Comparison of ENCODE assay signal across 8 cellular contexts in the genomic region with DNA sequence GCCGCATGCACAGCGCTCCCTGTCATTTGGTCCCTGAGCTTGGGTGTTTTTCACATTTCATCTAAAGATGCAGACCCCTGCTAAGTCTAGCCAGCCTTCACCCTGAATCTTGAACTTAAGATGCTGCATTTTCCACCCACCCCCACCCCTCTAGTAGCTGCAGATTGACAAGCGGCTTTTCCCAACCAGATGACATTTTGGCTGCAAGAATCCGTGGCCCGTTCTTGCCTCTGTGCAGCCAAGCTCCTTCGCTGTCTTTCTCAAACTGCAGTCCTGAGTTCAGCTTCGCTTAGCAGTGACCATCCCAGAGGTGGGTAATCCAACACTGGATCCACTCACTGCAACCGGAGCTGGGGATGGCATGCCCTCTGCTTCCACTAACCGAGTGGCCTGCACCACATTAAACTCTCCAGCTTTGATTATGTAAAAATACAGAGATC. TPM values are rescaled to one million over a fixed set of nuclear protein-coding genes. Genes with fewer than 3 reads are reported as not detected.
DNase-seq lines count a peak whose midpoint lies in the region; ATAC-seq lines count a peak whose summit lies in the region.

No MANE protein-coding gene starts in this region.

- H3K4me3 ChIP-seq in iPS DF 6.9 (ENCODE audit: low read length) = peak overlapping the region; percentile 4; the same call in 1 of the 2 replicates

- no peak overlapping the region for H3K27ac Mint-ChIP-seq in activated T-helper 2 cell treated with anti-CD3 and anti-CD28 coated beads, Interferon-gamma antibody, Interleukin-2, Interleukin-4, amounts not matched to agents 10 μg/mL and 5 μg/mL and 100 μg/mL, durations not matched to agents 14 hours and 24 hours and 36 hours
- peak overlapping the region; percentile 63 for H3K27ac Mint-ChIP-seq in stimulated activated memory B cell treated with anti-CD40 and anti-IgM and Interleukin-4, amounts not matched to agents 10 μg/mL and 1 μg/mL and 100 μg/mL, for 72 hours

- H3K9me3 ChIP-seq in iPS DF 6.9 (ENCODE audit: control insufficient read depth, insufficient read depth, low read length) = no peaks in the 10 kb centered on the region

- H3K4me1 ChIP-seq in iPS DF 6.9 (ENCODE audit: control insufficient read depth, insufficient read depth, low read length) = peaks cover 2% of the 10 kb centered on the region; the same call in 1 of the 2 replicates

- peak; percentile 51 for DNase-seq in DMS53 (lab: John Stamatoyannopoulos, UW)
- DNase-seq in DMS53 treated with DMSO at 0.1 percent for 48 hours (lab: John Stamatoyannopoulos, UW; ENCODE audit: unreplicated experiment) = no peak
- DNase-seq in activated T-helper 2 cell treated with anti-CD3 and anti-CD28 coated beads, Interferon-gamma antibody, Interleukin-2, Interleukin-4, amounts not matched to agents 10 μg/mL and 5 μg/mL and 100 μg/mL, durations not matched to agents 14 hours and 24 hours and 36 hours (ENCODE audit: low spot score) = no peak
- no peak for DNase-seq in iPS DF 6.9 (ENCODE audit: low read depth, low spot score)
- DNase-seq in NCI-H1930 (lab: John Stamatoyannopoulos, UW) = no peak

- no peaks in the 10 kb centered on the region for H3K36me3 ChIP-seq in iPS DF 6.9 (ENCODE audit: control insufficient read depth, insufficient read depth, low read length)

- H3K4me1 Mint-ChIP-seq in activated T-helper 2 cell treated with anti-CD3 and anti-CD28 coated beads, Interferon-gamma antibody, Interleukin-2, Interleukin-4, amounts not matched to agents 10 μg/mL and 5 μg/mL and 100 μg/mL, durations not matched to agents 14 hours and 24 hours and 36 hours (ENCODE audit: low read depth) = peaks cover 17% of the 10 kb centered on the region
- H3K4me1 Mint-ChIP-seq in stimulated activated memory B cell treated with anti-CD40 and anti-IgM and Interleukin-4, amounts not matched to agents 10 μg/mL and 1 μg/mL and 100 μg/mL, for 72 hours = peaks cover 13% of the 10 kb centered on the region

- no peak for ATAC-seq in stimulated activated memory B cell treated with anti-CD40 and anti-IgM and Interleukin-4, amounts not matched to agents 10 μg/mL and 1 μg/mL and 100 μg/mL, for 72 hours
- ATAC-seq in HG02571 (IDR thresholded peaks at IDR 0.05; ENCODE audit: unreplicated experiment) (no peak), GM19324 (IDR thresholded peaks at IDR 0.05; ENCODE audit: low FRiP score, unreplicated experiment) (no peak)

- no peak overlapping the region for H3K27ac ChIP-seq in iPS DF 6.9 (ENCODE audit: low read length)

- H3K36me3 Mint-ChIP-seq in activated T-helper 2 cell treated with anti-CD3 and anti-CD28 coated beads, Interferon-gamma antibody, Interleukin-2, Interleukin-4, amounts not matched to agents 10 μg/mL and 5 μg/mL and 100 μg/mL, durations not matched to agents 14 hours and 24 hours and 36 hours (ENCODE audit: low read depth) = no peaks in the 10 kb centered on the region
- no peaks in the 10 kb centered on the region for H3K36me3 Mint-ChIP-seq in stimulated activated memory B cell treated with anti-CD40 and anti-IgM and Interleukin-4, amounts not matched to agents 10 μg/mL and 1 μg/mL and 100 μg/mL, for 72 hours

- H3K9me3 Mint-ChIP-seq in activated T-helper 2 cell treated with anti-CD3 and anti-CD28 coated beads, Interferon-gamma antibody, Interleukin-2, Interleukin-4, amounts not matched to agents 10 μg/mL and 5 μg/mL and 100 μg/mL, durations not matched to agents 14 hours and 24 hours and 36 hours = peaks cover 1% of the 10 kb centered on the region
- no peaks in the 10 kb centered on the region for H3K9me3 Mint-ChIP-seq in stimulated activated memory B cell treated with anti-CD40 and anti-IgM and Interleukin-4, amounts not matched to agents 10 μg/mL and 1 μg/mL and 100 μg/mL, for 72 hours

- H3K27me3 Mint-ChIP-seq in activated T-helper 2 cell treated with anti-CD3 and anti-CD28 coated beads, Interferon-gamma antibody, Interleukin-2, Interleukin-4, amounts not matched to agents 10 μg/mL and 5 μg/mL and 100 μg/mL, durations not matched to agents 14 hours and 24 hours and 36 hours (ENCODE audit: low read depth) = peaks cover 20% of the 10 kb centered on the region
- no peaks in the 10 kb centered on the region for H3K27me3 Mint-ChIP-seq in stimulated activated memory B cell treated with anti-CD40 and anti-IgM and Interleukin-4, amounts not matched to agents 10 μg/mL and 1 μg/mL and 100 μg/mL, for 72 hours

- H3K27me3 ChIP-seq in iPS DF 6.9 (ENCODE audit: control insufficient read depth, insufficient read depth, low read length) = no peaks in the 10 kb centered on the region

- no CpG with 5 or more reads among the region's 9 CpGs for WGBS in iPS DF 6.9 (ENCODE audit: insufficient coverage, insufficient read length)

- peak overlapping the region; percentile 18 for H3K4me3 Mint-ChIP-seq in activated T-helper 2 cell treated with anti-CD3 and anti-CD28 coated beads, Interferon-gamma antibody, Interleukin-2, Interleukin-4, amounts not matched to agents 10 μg/mL and 5 μg/mL and 100 μg/mL, durations not matched to agents 14 hours and 24 hours and 36 hours (ENCODE audit: low read depth)
- peak overlapping the region; percentile 63 for H3K4me3 Mint-ChIP-seq in stimulated activated memory B cell treated with anti-CD40 and anti-IgM and Interleukin-4, amounts not matched to agents 10 μg/mL and 1 μg/mL and 100 μg/mL, for 72 hours

- intact Hi-C loops in activated T-helper 2 cell treated with anti-CD3 and anti-CD28 coated beads, Interferon-gamma antibody, Interleukin-2, Interleukin-4, amounts not matched to agents 10 μg/mL and 5 μg/mL and 100 μg/mL, durations not matched to agents 14 hours and 24 hours and 36 hours (cut with micrococcal nuclease) = loop anchor here (1.0 to 5.0 kb wide), 6 partner anchors 74 to 970 kb away; partner anchors contain the start of genes HCFC2, TDG and TXNRD1

RNA-seq across cellular contexts. Expression of gene NFYB, which starts 0.8 kb away (rescaled TPM):
- total RNA-seq in activated T-helper 2 cell treated with anti-CD3 and anti-CD28 coated beads, Interferon-gamma antibody, Interleukin-2, Interleukin-4, amounts not matched to agents 10 μg/mL and 5 μg/mL and 100 μg/mL, durations not matched to agents 14 hours and 24 hours and 36 hours = 29.0 and 30.0 TPM in 2 replicates
